In genomic region chr14:61466249-61466904, GRCh38 we compare ENCODE assay signal across 10 cellular contexts.
DNase-seq lines count a peak whose midpoint lies in the region; ATAC-seq, FAIRE-seq and TF ChIP-seq lines count a peak whose summit lies in the region.
"Had no signal": no experiment of that assay in that cellular context is flagged by ENCODE, and none has a peak within 500 bp of the region (broad histone marks: within the 10 kb centered on the region; RNA-seq: fewer than 3 reads in every experiment).

No MANE protein-coding gene starts in this region.

- peak; percentile 72 for ATAC-seq in gastrocnemius medialis

- intact Hi-C loops in gastrocnemius medialis (cut with DNase I; ENCODE audit: low total_unique reads): no loop called here
- intact Hi-C loops in A673 (cut with micrococcal nuclease; ENCODE audit: unreplicated experiment): no loop called here

- H3K27ac ChIP-seq in right atrium auricular region (peak overlapping the region; percentile 82 to 93), gastrocnemius medialis (no peak overlapping the region), SJCRH30 (no peak overlapping the region), A673 (ENCODE audit: low read depth, low read length, poor library complexity, severe bottlenecking) (no peak overlapping the region)

- no peak for TF ChIP-seq POLR2A in H54 (IDR thresholded peaks at IDR 0.05; ENCODE audit: low read depth, low read length)
- no peak for TF ChIP-seq POLR2A in gastrocnemius medialis (IDR thresholded peaks at IDR 0.05)

- no peak for TF ChIP-seq CTCF in right atrium auricular region (IDR thresholded peaks at IDR 0.05)
- TF ChIP-seq CTCF in gastrocnemius medialis (IDR thresholded peaks at IDR 0.05 in 4 of 5, conservative IDR thresholded peaks at IDR 0.05 in 1 of 5): no peak
- TF ChIP-seq CTCF in A673 (conservative IDR thresholded peaks at IDR 0.05; ENCODE audit: low read depth, low read length): no peak

- H3K4me3 Mint-ChIP-seq in activated CD4-positive, alpha-beta T cell treated with anti-CD3 and anti-CD28 coated beads, Interleukin-2, amount 10 ng/mL, durations not matched to agents 7 days and 5 days: no peak overlapping the region

- H3K27me3 Mint-ChIP-seq in activated CD4-positive, alpha-beta T cell treated with anti-CD3 and anti-CD28 coated beads, Interleukin-2, amount 10 ng/mL, durations not matched to agents 7 days and 5 days: no peaks in the 10 kb centered on the region

- DNase-seq in H54 (ENCODE audit: insufficient read length, low spot score) (peak; percentile 54), adipocyte (ENCODE audit: low read depth) (peak; percentile 96), right atrium auricular region (ENCODE audit: low spot score) (peak; percentile 91), gastrocnemius medialis (peak in 1 of 2 donors; percentile 36), SJCRH30 (no peak), epidermal melanocyte (ENCODE audit: insufficient read length, low spot score) (no peak), A673 (ENCODE audit: low spot score) (no peak)
- DNase-seq in activated CD4-positive, alpha-beta T cell treated with anti-CD3 and anti-CD28 coated beads, Interleukin-2, amount 10 ng/mL, durations not matched to agents 7 days and 5 days: no peak
- DNase-seq: T-helper 9 cell had no signal

- H3K36me3 Mint-ChIP-seq in activated CD4-positive, alpha-beta T cell treated with anti-CD3 and anti-CD28 coated beads, Interleukin-2, amount 10 ng/mL, durations not matched to agents 7 days and 5 days (ENCODE audit: low read depth): peaks cover 89% of the 10 kb centered on the region

- H3K27me3 ChIP-seq in adipocyte (replicated peaks; ENCODE audit: control insufficient read depth, insufficient read depth, low read length): no peaks in the 10 kb centered on the region
- H3K27me3 ChIP-seq in right atrium auricular region: no peaks in the 10 kb centered on the region
- no peaks in the 10 kb centered on the region for H3K27me3 ChIP-seq in gastrocnemius medialis
- no peaks in the 10 kb centered on the region for H3K27me3 ChIP-seq in SJCRH30
- no peaks in the 10 kb centered on the region for H3K27me3 ChIP-seq in A673 (replicated peaks; ENCODE audit: insufficient read depth, low read depth, low read length, poor library complexity)

- peak; percentile 89 for FAIRE-seq in H54 (lab: Jason Lieb, UNC)
- FAIRE-seq: endometrium had no signal

- H3K9me3 Mint-ChIP-seq in activated CD4-positive, alpha-beta T cell treated with anti-CD3 and anti-CD28 coated beads, Interleukin-2, amount 10 ng/mL, durations not matched to agents 7 days and 5 days: peaks cover 3% of the 10 kb centered on the region

- no peak overlapping the region for H3K4me3 ChIP-seq in adipocyte (ENCODE audit: low read length)
- no peak overlapping the region for H3K4me3 ChIP-seq in right atrium auricular region
- H3K4me3 ChIP-seq in gastrocnemius medialis: no peak overlapping the region
- no peak overlapping the region for H3K4me3 ChIP-seq in SJCRH30
- no peak overlapping the region for H3K4me3 ChIP-seq in A673 (ENCODE audit: low read depth, low read length, poor library complexity, severe bottlenecking)

- H3K4me1 ChIP-seq in adipocyte (ENCODE audit: control insufficient read depth, insufficient read depth, low read length) (peaks cover 74% of the 10 kb centered on the region), right atrium auricular region (peaks cover 0 to 80% of the 10 kb centered on the region in 2 donors), gastrocnemius medialis (peaks cover 2 to 25% of the 10 kb centered on the region in 2 donors), SJCRH30 (peaks cover 31% of the 10 kb centered on the region), A673 (ENCODE audit: insufficient read depth, low read length, poor library complexity, severe bottlenecking) (peaks cover 23% of the 10 kb centered on the region)

- no TSS peak for BruUV-seq in A673 (replicated peaks; lab: Mats Ljungman, UMichigan)

- CTCF ChIA-PET in activated CD4-positive, alpha-beta T cell treated with anti-CD3 and anti-CD28 coated beads, Interleukin-2, amount 10 ng/mL, durations not matched to agents 7 days and 5 days (lab: Charles Lee): interaction anchor here (1.4 kb wide), 1 partner anchor 9 kb away, joined by 3 read pairs; no protein-coding TSS in a partner anchor
- CTCF ChIA-PET in A673 (lab: Charles Lee): no interaction called here

- H3K9me3 ChIP-seq in adipocyte (ENCODE audit: control insufficient read depth, low read length): peaks cover 7% of the 10 kb centered on the region
- peaks cover 0 to 8% of the 10 kb centered on the region in 2 donors for H3K9me3 ChIP-seq in right atrium auricular region
- H3K9me3 ChIP-seq in gastrocnemius medialis: no peaks in the 10 kb centered on the region
- H3K9me3 ChIP-seq in SJCRH30 (replicated peaks): no peaks in the 10 kb centered on the region; the same call in 1 of the 2 replicates
- no peaks in the 10 kb centered on the region for H3K9me3 ChIP-seq in A673 (ENCODE audit: low read depth, low read length, poor library complexity, severe bottlenecking)

- no peak overlapping the region for H3K27ac Mint-ChIP-seq in activated CD4-positive, alpha-beta T cell treated with anti-CD3 and anti-CD28 coated beads, Interleukin-2, amount 10 ng/mL, durations not matched to agents 7 days and 5 days

- POLR2A ChIA-PET in activated CD4-positive, alpha-beta T cell treated with anti-CD3 and anti-CD28 coated beads, Interleukin-2, amount 10 ng/mL, durations not matched to agents 7 days and 5 days (lab: Charles Lee): no interaction called here
- POLR2A ChIA-PET in A673 (lab: Charles Lee; ENCODE audit: low non-redundant PET): no interaction called here

- peaks cover 78% of the 10 kb centered on the region for H3K4me1 Mint-ChIP-seq in activated CD4-positive, alpha-beta T cell treated with anti-CD3 and anti-CD28 coated beads, Interleukin-2, amount 10 ng/mL, durations not matched to agents 7 days and 5 days

- no peaks in the 10 kb centered on the region for H3K36me3 ChIP-seq in adipocyte (ENCODE audit: control insufficient read depth, insufficient read depth, low read length, severe bottlenecking)
- H3K36me3 ChIP-seq in right atrium auricular region: no peaks in the 10 kb centered on the region
- H3K36me3 ChIP-seq in gastrocnemius medialis: no peaks in the 10 kb centered on the region
- H3K36me3 ChIP-seq in SJCRH30: no peaks in the 10 kb centered on the region
- H3K36me3 ChIP-seq in A673 (ENCODE audit: insufficient read depth, low read length, poor library complexity, severe bottlenecking): no peaks in the 10 kb centered on the region

- in situ Hi-C loops in gastrocnemius medialis (cut with MboI; ENCODE audit: low sequenced_read_pairs in 4 of 4): loop anchor here in 3 of 4 donors (10.0 to 25.0 kb wide), 5 partner anchors 258 to 671 kb away; no protein-coding TSS in a partner anchor

- H3K9ac ChIP-seq in adipocyte (ENCODE audit: low read length): peak overlapping the region; percentile 87

Comparison
In these comparisons a context has a peak if more than half of its experiments do, and no peak if none do; other contexts are left out.
1. DNase-seq: peak in H54 (single experiment), adipocyte (single experiment) and right atrium auricular region (single experiment); none in SJCRH30 (0 of 2), activated CD4-positive, alpha-beta T cell treated with anti-CD3 and anti-CD28 coated beads, Interleukin-2, amount 10 ng/mL, durations not matched to agents 7 days and 5 days (single experiment), epidermal melanocyte (single experiment) and A673 (single experiment).
2. H3K27ac ChIP-seq: peak in right atrium auricular region (2 of 2); none in gastrocnemius medialis (0 of 4), SJCRH30 (single experiment) and A673 (single experiment).